Comparison of ENCODE assay signal across 16 cellular contexts in the genomic region with DNA sequence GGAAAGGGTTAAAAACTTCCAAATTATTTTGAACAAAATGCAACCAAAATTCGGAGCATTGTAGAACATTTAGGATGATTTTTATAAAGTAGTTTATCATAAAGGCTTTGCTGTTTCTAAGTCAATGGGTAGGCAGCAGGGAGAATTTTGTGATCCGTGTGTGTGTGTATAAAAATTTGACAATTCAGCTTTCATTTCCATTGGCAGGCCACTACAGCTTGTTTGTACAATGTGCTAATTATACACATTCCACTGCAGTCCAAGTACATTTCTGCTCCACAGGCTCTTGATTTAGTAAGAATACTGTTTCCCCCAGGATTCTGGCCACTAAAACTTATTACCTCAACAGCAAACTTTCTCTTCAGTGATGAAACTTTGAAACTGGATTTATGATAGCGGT.
DNase-seq lines count a peak whose midpoint lies in the region; ATAC-seq and TF ChIP-seq lines count a peak whose summit lies in the region.
"Had no signal": no experiment of that assay in that cellular context is flagged by ENCODE, and none has a peak within 500 bp of the region (broad histone marks: within the 10 kb centered on the region; RNA-seq: fewer than 3 reads in every experiment).

No MANE protein-coding gene starts in this region.

- H3K9ac ChIP-seq in adipocyte (ENCODE audit: low read length), result no peak overlapping the region
- H3K9ac ChIP-seq: BLaER1 treated with 17β-estradiol and CSF1 and Interleukin-3, amounts not matched to agents 10 nM and 100 nM had no signal

- H3K27me3 ChIP-seq in adipocyte (replicated peaks; ENCODE audit: control insufficient read depth, insufficient read depth, low read length), result peaks cover 6% of the 10 kb centered on the region
- no peaks in the 10 kb centered on the region for H3K27me3 ChIP-seq in left lung
- no peaks in the 10 kb centered on the region for H3K27me3 ChIP-seq in thoracic aorta (replicated peaks; ENCODE audit: insufficient read depth)
- H3K27me3 ChIP-seq: BLaER1 treated with 17β-estradiol and CSF1 and Interleukin-3, amounts not matched to agents 10 nM and 100 nM had no signal

- no peaks in the 10 kb centered on the region for H3K36me3 ChIP-seq in adipocyte (ENCODE audit: control insufficient read depth, insufficient read depth, low read length, severe bottlenecking)
- no peaks in the 10 kb centered on the region for H3K36me3 ChIP-seq in left lung
- H3K36me3 ChIP-seq in thoracic aorta, result no peaks in the 10 kb centered on the region
- H3K36me3 ChIP-seq: BLaER1 treated with 17β-estradiol and CSF1 and Interleukin-3, amounts not matched to agents 10 nM and 100 nM had no signal

- no peak overlapping the region for H3K27ac ChIP-seq in coronary artery
- H3K27ac ChIP-seq in left lung, result no peak overlapping the region
- no peak overlapping the region for H3K27ac ChIP-seq in thoracic aorta
- H3K27ac ChIP-seq: BLaER1 treated with 17β-estradiol and CSF1 and Interleukin-3, amounts not matched to agents 10 nM and 100 nM had no signal

- POLR2A ChIA-PET in T-cell (lab: Charles Lee), result no interaction called here

- H3K4me3 ChIP-seq in adipocyte (ENCODE audit: low read length) (no peak overlapping the region), coronary artery (peak overlapping the region; percentile 63), left lung (no peak overlapping the region), thoracic aorta (peak overlapping the region; percentile 57)
- H3K4me3 ChIP-seq: BLaER1 treated with 17β-estradiol and CSF1 and Interleukin-3, amounts not matched to agents 10 nM and 100 nM had no signal

- H3K4me3 Mint-ChIP-seq in T-cell, result no peak overlapping the region

- CTCF ChIA-PET in T-cell (lab: Charles Lee), result no interaction called here

- H3K9me3 ChIP-seq in adipocyte (ENCODE audit: control insufficient read depth, low read length) (no peaks in the 10 kb centered on the region), left lung (no peaks in the 10 kb centered on the region), thoracic aorta (no peaks in the 10 kb centered on the region)

- no peaks in the 10 kb centered on the region for H3K9me3 Mint-ChIP-seq in T-cell

- no peak overlapping the region for H3K27ac Mint-ChIP-seq in T-cell

- H3K4me1 ChIP-seq in adipocyte (ENCODE audit: control insufficient read depth, insufficient read depth, low read length), result peaks cover 9% of the 10 kb centered on the region
- H3K4me1 ChIP-seq in left lung, result no peaks in the 10 kb centered on the region
- peaks cover 0 to 5% of the 10 kb centered on the region in 2 donors for H3K4me1 ChIP-seq in thoracic aorta (ENCODE audit: control insufficient read depth in 1 of 2, low read depth in 2 of 2)
- H3K4me1 ChIP-seq: BLaER1 treated with 17β-estradiol and CSF1 and Interleukin-3, amounts not matched to agents 10 nM and 100 nM had no signal

- intact Hi-C loops in left lung (cut with DNase I), result no loop called here

- peaks cover 0 to 4% of the 10 kb centered on the region in 2 donors for H3K27me3 Mint-ChIP-seq in T-cell

- peak; percentile 47 for ATAC-seq in left lung
- peak; percentile 36 for ATAC-seq in thoracic aorta (ENCODE audit: insufficient number of reproducible peaks, low FRiP score, low read depth)
- no peak for ATAC-seq in HG03025 (IDR thresholded peaks at IDR 0.05; ENCODE audit: low FRiP score, unreplicated experiment)
- no peak for ATAC-seq in T-cell (replicated peaks in 1 of 4)

- DNase-seq in adipocyte (ENCODE audit: low read depth) (peak; percentile 16), coronary artery (ENCODE audit: low spot score) (no peak), left lung (no peak), thoracic aorta (ENCODE audit: low spot score) (no peak), T-cell (no peak)
- DNase-seq in activated CD8-positive, alpha-beta memory T cell treated with anti-CD3 and anti-CD28 coated beads, Interleukin-2, amount 50 U/mL, for 4 hours, result no peak
- DNase-seq: KBM-7; NCI-H1048; NCI-H2107; NCI-H345; NCI-H69; NK-92 treated with Interleukin-12 subunit alpha and Interleukin-12 subunit beta, amount 100 ng/mL, for 24 hours; OCI-M1; RPMI8226 had no signal

- H3K4me1 Mint-ChIP-seq in T-cell, result no peaks in the 10 kb centered on the region

- TF ChIP-seq CTCF in coronary artery (IDR thresholded peaks at IDR 0.05) (no peak), left lung (IDR thresholded peaks at IDR 0.05) (no peak), thoracic aorta (IDR thresholded peaks at IDR 0.05) (no peak)

- no peaks in the 10 kb centered on the region for H3K36me3 Mint-ChIP-seq in T-cell

Comparison
In these comparisons a context has a peak if more than half of its experiments do, and no peak if none do; other contexts are left out.
1. H3K4me3 ChIP-seq: peak in coronary artery (single experiment) and thoracic aorta (single experiment); none in adipocyte (single experiment) and left lung (0 of 2).
2. ATAC-seq: peak in left lung (single experiment) and thoracic aorta (single experiment); none in HG03025 (single experiment) and T-cell (0 of 4).